Comparison of ENCODE assay signal across 11 cellular contexts in genomic region chr2:17644997-17645715, GRCh38.
DNase-seq lines count a peak whose midpoint lies in the region; ATAC-seq, FAIRE-seq and TF ChIP-seq lines count a peak whose summit lies in the region.
"Had no signal": no experiment of that assay in that cellular context is flagged by ENCODE, and none has a peak within 500 bp of the region (broad histone marks: within the 10 kb centered on the region; RNA-seq: fewer than 3 reads in every experiment).

No MANE protein-coding gene starts in this region.

- DNase-seq in HepG2 (ENCODE audit: low spot score) (no peak), right lobe of liver (no peak), cardiac fibroblast (ENCODE audit: low read depth in 2 of 2) (peak; percentile 31 to 49), kidney tubule cell (ENCODE audit: low spot score) (peak; percentile 13), HK-2 (ENCODE audit: unreplicated experiment) (no peak), NCI-H146 (lab: John Stamatoyannopoulos, UW) (no peak), HT-29 (ENCODE audit: low spot score) (no peak)
- DNase-seq: NCI-H1436 treated with DMSO at 0.1 percent for 48 hours, spleen had no signal

- H3K9ac ChIP-seq in HepG2 (ENCODE audit: insufficient read depth, low read depth, low read length): no peak overlapping the region

- ATAC-seq in HepG2: peak; percentile 44
- no peak for ATAC-seq in right lobe of liver
- ATAC-seq in HG02981 (IDR thresholded peaks at IDR 0.05; ENCODE audit: unreplicated experiment): no peak

- POLR2A ChIA-PET in HepG2 (lab: Yijun Ruan, JAX): interaction anchor here (1.2 to 1.5 kb wide), 2 partner anchors 11 to 105 kb away, joined by 3 to 6 read pairs; partner anchors contain the start of gene VSNL1

- no TSS peak for BruUV-seq in HepG2 (replicated peaks; lab: Mats Ljungman, UMichigan)

- no peak for FAIRE-seq in HepG2 (lab: Jason Lieb, UNC)

- H3K4me3 ChIP-seq in HepG2 (replicated peaks in 1 of 3; ENCODE audit: insufficient read depth in 1 of 3, low read depth in 2 of 3, low read length in 3 of 3) (no peak overlapping the region), right lobe of liver (no peak overlapping the region), cardiac fibroblast (replicated peaks in 1 of 2; ENCODE audit: low read depth in 2 of 2, low read length in 2 of 2) (no peak overlapping the region)
- H3K4me3 ChIP-seq: gastrocnemius medialis, spleen had no signal

- no peak overlapping the region for H3K4me2 ChIP-seq in HepG2 (ENCODE audit: low read depth, low read length)

- in situ Hi-C loops in HepG2 (cut with HindIII; ENCODE audit: extremely low pct_ligation_motif_present, low pct_unique_long_range_greater_than_20kb): loop anchor here (5.0 to 10.0 kb wide), 2 partner anchors 103 to 170 kb away; partner anchors contain the start of gene VSNL1

- TF ChIP-seq EP300 in HepG2 (IDR thresholded peaks at IDR 0.05; ENCODE audit: low read depth in 2 of 2, low read length in 2 of 2) (no peak), HepG2 (CRISPR knock-in tag; IDR thresholded peaks at IDR 0.05; ENCODE audit: borderline replicate concordance) (no peak)

- H3K27me3 ChIP-seq in HepG2 (ENCODE audit: control insufficient read depth in 1 of 2, insufficient read depth in 2 of 2, low read length in 2 of 2) (no peaks in the 10 kb centered on the region), right lobe of liver (no peaks in the 10 kb centered on the region)
- H3K27me3 ChIP-seq: gastrocnemius medialis, spleen had no signal

- TF ChIP-seq CTCF in HepG2 (CRISPR knock-in tag; IDR thresholded peaks at IDR 0.05): no peak
- no peak for TF ChIP-seq CTCF in right lobe of liver (IDR thresholded peaks at IDR 0.05)
- TF ChIP-seq CTCF in cardiac fibroblast (IDR thresholded peaks at IDR 0.05; ENCODE audit: low read depth, low read length): no peak

- H4K20me1 ChIP-seq in HepG2 (ENCODE audit: insufficient read depth, low read length): peaks cover 17% of the 10 kb centered on the region

- H3K9me3 ChIP-seq in HepG2 (ENCODE audit: low read length) (no peaks in the 10 kb centered on the region), right lobe of liver (no peaks in the 10 kb centered on the region)
- H3K9me3 ChIP-seq: gastrocnemius medialis, spleen had no signal

- WGBS in HepG2 (ENCODE audit: low lambda C conversion rate): 97% methylated on average over 4 of the region's 4 CpGs
- WGBS in right lobe of liver (ENCODE audit: insufficient coverage, low coverage, low lambda C conversion rate, missing lambda C conversion rate): 86% methylated on average over 3 of the region's 4 CpGs

- no peaks in the 10 kb centered on the region for H3K79me2 ChIP-seq in HepG2 (ENCODE audit: insufficient read depth, low read length)

- peaks cover 17 to 34% of the 10 kb centered on the region in 2 experiments for H3K36me3 ChIP-seq in HepG2 (replicated peaks in 1 of 2; ENCODE audit: control insufficient read depth in 1 of 2, insufficient read depth in 2 of 2, low read length in 2 of 2)
- H3K36me3 ChIP-seq in right lobe of liver: no peaks in the 10 kb centered on the region
- H3K36me3 ChIP-seq: gastrocnemius medialis, spleen had no signal

- H3K27ac ChIP-seq in HepG2 (ENCODE audit: extremely low read length, insufficient read depth, low read length) (peak overlapping the region; percentile 11), right lobe of liver (no peak overlapping the region)
- H3K27ac ChIP-seq: gastrocnemius medialis, spleen had no signal

- intact Hi-C loops in HepG2 (cut with micrococcal nuclease; ENCODE audit: unreplicated experiment): no loop called here
- intact Hi-C loops in right lobe of liver (cut with DNase I): no loop called here

- peaks cover 33% of the 10 kb centered on the region for H3K4me1 ChIP-seq in HepG2 (ENCODE audit: insufficient read depth, low read length)
- H3K4me1 ChIP-seq in right lobe of liver: no peaks in the 10 kb centered on the region

- CTCF ChIA-PET in HepG2 (lab: Yijun Ruan, JAX; ENCODE audit: low intra/inter-chr PET ratio, low total read pairs): interaction anchor here (1.2 to 1.4 kb wide), 2 partner anchors 26 to 174 kb away, joined by 3 to 8 read pairs; no protein-coding TSS in a partner anchor

- H2AFZ ChIP-seq in HepG2 (ENCODE audit: low read length): no peak overlapping the region

- TF ChIP-seq POLR2A in HepG2 (IDR thresholded peaks at IDR 0.05; ENCODE audit: insufficient read depth in 1 of 2, low read depth in 2 of 2, low read length in 2 of 2) (no peak), right lobe of liver (IDR thresholded peaks at IDR 0.05) (no peak)

- no peak for TF ChIP-seq RAD21 in HepG2 (CRISPR knock-in tag; IDR thresholded peaks at IDR 0.05)

TF ChIP-seq in HepG2, 621 proteins besides CTCF, POLR2A, EP300 and RAD21:
- TF ChIP-seq ZNF777 (CRISPR knock-in tag; IDR thresholded peaks at IDR 0.05): no peak
- TF ChIP-seq YEATS4 (CRISPR knock-in tag; IDR thresholded peaks at IDR 0.05; ENCODE audit: borderline replicate concordance): no peak
- no peak for TF ChIP-seq MTF2 (CRISPR knock-in tag; IDR thresholded peaks at IDR 0.05; ENCODE audit: borderline replicate concordance)
- 0 out of 2 replicates have a peak, but pooled peaks have one; percentile 34 for TF ChIP-seq TBX2 (CRISPR knock-in tag; IDR thresholded peaks at IDR 0.05; ENCODE audit: borderline replicate concordance)
- no peak for TF ChIP-seq ZNF460 (CRISPR knock-in tag; IDR thresholded peaks at IDR 0.05; ENCODE audit: borderline replicate concordance)
- no peak for TF ChIP-seq ASH2L (IDR thresholded peaks at IDR 0.05; ENCODE audit: insufficient read length, low read depth, low read length)

Comparison
In these comparisons a context has a peak if more than half of its experiments do, and no peak if none do; other contexts are left out.
1. DNase-seq: peak in cardiac fibroblast (2 of 2) and kidney tubule cell (single experiment); none in HepG2 (single experiment), right lobe of liver (0 of 3), HK-2 (single experiment), NCI-H146 (single experiment) and HT-29 (single experiment).